In the genomic region with DNA sequence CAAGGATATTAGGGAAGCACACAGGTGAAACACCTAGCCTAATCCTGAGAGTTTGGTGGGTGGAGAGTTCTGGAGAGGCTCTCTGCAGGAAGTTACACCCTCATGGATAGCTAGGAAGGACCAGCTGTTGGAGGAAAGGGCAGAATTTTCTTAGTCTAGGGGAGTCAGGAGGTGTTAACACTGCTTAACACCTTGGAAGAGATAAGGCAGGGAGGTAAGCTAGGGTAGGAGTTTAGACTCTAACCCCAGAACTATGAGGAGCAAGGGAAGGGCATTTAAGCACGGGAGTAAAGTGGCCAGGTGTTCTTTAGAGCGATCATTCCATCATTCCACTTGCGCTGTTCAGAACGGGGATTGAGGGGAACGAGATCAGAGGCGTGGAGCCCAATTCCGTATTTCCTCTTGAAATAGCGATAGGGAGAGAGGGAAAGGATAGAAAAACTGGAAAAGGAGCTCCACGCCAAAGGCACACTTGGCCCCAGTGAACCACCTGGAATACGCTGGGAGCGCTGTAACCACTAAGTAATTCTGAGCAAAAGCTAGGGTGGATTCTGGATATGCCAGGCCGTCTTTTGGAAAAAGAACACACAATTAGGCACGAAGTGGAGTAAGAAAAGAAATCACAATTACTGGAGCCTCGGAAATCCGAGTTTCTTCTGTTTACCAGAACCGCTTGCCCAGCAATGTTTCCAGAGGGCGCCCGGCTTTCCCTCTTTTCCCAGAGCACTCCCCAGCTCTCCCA, we compare ENCODE assay signal across 9 cellular contexts.
DNase-seq lines count a peak whose midpoint lies in the region; ATAC-seq and TF ChIP-seq lines count a peak whose summit lies in the region.
"Had no signal": no experiment of that assay in that cellular context is flagged by ENCODE, and none has a peak within 500 bp of the region (broad histone marks: within the 10 kb centered on the region; RNA-seq: fewer than 3 reads in every experiment).

No MANE protein-coding gene starts in this region.

- intact Hi-C loops in tibial artery (cut with DNase I; ENCODE audit: low total_unique reads), result no loop called here

- H3K36me3 Mint-ChIP-seq in activated T-cell treated with anti-CD3 and anti-CD28 coated beads, Interleukin-2, amount 50 U/mL, for 24 hours (ENCODE audit: low read depth), result peaks cover 6% of the 10 kb centered on the region

- peaks cover 49% of the 10 kb centered on the region for H3K27me3 Mint-ChIP-seq in activated T-cell treated with anti-CD3 and anti-CD28 coated beads, Interleukin-2, amount 50 U/mL, for 24 hours

- peak overlapping the region; percentile 80 for H3K4me3 ChIP-seq in adipocyte (ENCODE audit: low read length)
- peak overlapping the region; percentile 64 to 80 for H3K4me3 ChIP-seq in tibial artery

- H3K4me1 ChIP-seq in adipocyte (ENCODE audit: control insufficient read depth, insufficient read depth, low read length), result peaks cover 20% of the 10 kb centered on the region
- peaks cover 0 to 27% (median 20%) of the 10 kb centered on the region in 4 donors for H3K4me1 ChIP-seq in tibial artery

- peak overlapping the region; percentile 81 for H3K4me3 Mint-ChIP-seq in activated T-cell treated with anti-CD3 and anti-CD28 coated beads, Interleukin-2, amount 50 U/mL, for 24 hours

- no peak for TF ChIP-seq CTCF in tibial artery (IDR thresholded peaks at IDR 0.05)

- peak overlapping the region; percentile 32 for H3K9ac ChIP-seq in adipocyte (ENCODE audit: low read length)

- H3K27me3 ChIP-seq in adipocyte (replicated peaks; ENCODE audit: control insufficient read depth, insufficient read depth, low read length), result peaks cover 32% of the 10 kb centered on the region
- H3K27me3 ChIP-seq in tibial artery, result peaks cover 0 to 3% of the 10 kb centered on the region in 2 donors

- no peaks in the 10 kb centered on the region for H3K36me3 ChIP-seq in adipocyte (ENCODE audit: control insufficient read depth, insufficient read depth, low read length, severe bottlenecking)
- no peaks in the 10 kb centered on the region for H3K36me3 ChIP-seq in tibial artery

- no peaks in the 10 kb centered on the region for H3K9me3 Mint-ChIP-seq in activated T-cell treated with anti-CD3 and anti-CD28 coated beads, Interleukin-2, amount 50 U/mL, for 24 hours

- no peak for ATAC-seq in HG03097 (IDR thresholded peaks at IDR 0.05; ENCODE audit: low FRiP score, unreplicated experiment)
- ATAC-seq in HG03565 (IDR thresholded peaks at IDR 0.05; ENCODE audit: unreplicated experiment), result no peak
- no peak for ATAC-seq in GM19035 (IDR thresholded peaks at IDR 0.05; ENCODE audit: unreplicated experiment)

- no peak overlapping the region for H3K27ac Mint-ChIP-seq in activated T-cell treated with anti-CD3 and anti-CD28 coated beads, Interleukin-2, amount 50 U/mL, for 24 hours

- no peak overlapping the region for H3K27ac ChIP-seq in tibial artery

- H3K9me3 ChIP-seq in adipocyte (ENCODE audit: control insufficient read depth, low read length) (no peaks in the 10 kb centered on the region), tibial artery (no peaks in the 10 kb centered on the region)

- peaks cover 30% of the 10 kb centered on the region for H3K4me1 Mint-ChIP-seq in activated T-cell treated with anti-CD3 and anti-CD28 coated beads, Interleukin-2, amount 50 U/mL, for 24 hours (ENCODE audit: low read depth)

- DNase-seq in activated T-cell treated with anti-CD3 and anti-CD28 coated beads, Interleukin-2, amount 50 U/mL, for 24 hours, result no peak
- DNase-seq in activated T-cell treated with anti-CD3 and anti-CD28 coated beads, Interleukin-2, amount 50 U/mL, for 48 hours, result no peak
- DNase-seq in adipocyte (ENCODE audit: low read depth) (no peak), left kidney (ENCODE audit: low read depth, low spot score) (peak; percentile 51), tibial artery (no peak)
- DNase-seq: NCI-H1930 had no signal
